In the genomic region with DNA sequence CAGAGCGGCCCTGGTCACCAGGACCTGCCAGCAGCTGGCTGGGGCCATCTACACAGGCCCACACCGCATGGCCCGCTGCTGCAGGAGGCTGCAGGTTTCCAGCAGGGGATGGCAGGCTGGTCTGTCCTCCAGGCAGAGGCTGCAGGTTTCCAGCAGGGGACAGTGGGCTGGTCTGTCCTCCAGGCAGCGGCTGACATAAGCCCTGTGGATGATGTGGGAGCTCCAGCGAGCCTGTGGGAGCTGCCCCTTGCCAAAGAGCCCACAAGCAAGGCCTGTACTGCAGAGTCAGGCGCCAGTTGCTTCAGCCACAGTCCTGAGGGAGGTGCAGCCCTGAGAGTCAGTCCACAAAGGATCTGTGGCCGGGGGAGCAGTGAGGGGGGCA, we compare ENCODE assay signal across 16 cellular contexts. TPM values are rescaled to one million over a fixed set of nuclear protein-coding genes. Genes with fewer than 3 reads are reported as not detected.
A peak's percentile ranks its signal among the peaks of the same experiment; 100 is the strongest.
DNase-seq lines count a peak whose midpoint lies in the region; ATAC-seq and TF ChIP-seq lines count a peak whose summit lies in the region.
"Had no signal": no experiment of that assay in that cellular context is flagged by ENCODE, and none has a peak within 500 bp of the region (broad histone marks: within the 10 kb centered on the region; RNA-seq: fewer than 3 reads in every experiment).

No MANE protein-coding gene starts in this region.

- H3K79me1 ChIP-seq in mesenchymal stem cell (replicated peaks; ENCODE audit: low read length, poor library complexity, severe bottlenecking), result no peaks in the 10 kb centered on the region

- no peak overlapping the region for H3K4ac ChIP-seq in mesenchymal stem cell (ENCODE audit: low read depth in 1 of 2, low read length in 2 of 2)

- H4K8ac ChIP-seq in mesenchymal stem cell (ENCODE audit: low read length), result no peak overlapping the region

- H3K36me3 ChIP-seq in mesenchymal stem cell (ENCODE audit: control insufficient read depth in 1 of 2, insufficient read depth in 2 of 2, low read depth in 1 of 2, low read length in 2 of 2), result peaks cover 0 to 2% of the 10 kb centered on the region in 2 experiments
- H3K36me3 ChIP-seq: Peyer's patch had no signal

- H3K27ac ChIP-seq in 22Rv1 (peak overlapping the region; percentile 65), mesenchymal stem cell (ENCODE audit: low read length, poor library complexity, severe bottlenecking) (no peak overlapping the region)
- H3K27ac ChIP-seq: body of pancreas, C4-2B, epithelial cell of prostate had no signal

- no peak overlapping the region for H2BK15ac ChIP-seq in mesenchymal stem cell (ENCODE audit: low read depth, poor library complexity, severe bottlenecking)

- H3K18ac ChIP-seq in mesenchymal stem cell (ENCODE audit: low read depth in 1 of 2, low read length in 2 of 2), result no peak overlapping the region

- no peak overlapping the region for H2BK120ac ChIP-seq in mesenchymal stem cell (ENCODE audit: low read depth, low read length)

- no peak overlapping the region for H3K9ac ChIP-seq in mesenchymal stem cell (ENCODE audit: low read length)

- TF ChIP-seq CTCF in 22Rv1 (IDR thresholded peaks at IDR 0.05), result no peak
- TF ChIP-seq CTCF in foreskin fibroblast (IDR thresholded peaks at IDR 0.05; ENCODE audit: low read depth, low read length), result no peak

- H2AK5ac ChIP-seq in mesenchymal stem cell (ENCODE audit: low read length, severe bottlenecking), result no peak overlapping the region

- ATAC-seq in GM19023 (IDR thresholded peaks at IDR 0.05; ENCODE audit: unreplicated experiment), result no peak
- ATAC-seq: activated T-cell treated with anti-CD3 and anti-CD28 coated beads, Interleukin-2, amount 50 U/mL, for 4 hours; body of pancreas had no signal

- H3K4me3 ChIP-seq in mesenchymal stem cell (ENCODE audit: insufficient read depth in 1 of 2, low read depth in 1 of 2, low read length in 2 of 2) (no peak overlapping the region), foreskin fibroblast (ENCODE audit: low read depth in 1 of 2, low read length in 2 of 2) (no peak overlapping the region)
- H3K4me3 ChIP-seq: body of pancreas, Peyer's patch had no signal

- H3K4me1 ChIP-seq in mesenchymal stem cell (ENCODE audit: control insufficient read depth, insufficient read depth, low read depth, low read length), result peaks cover 51% of the 10 kb centered on the region

- H2BK12ac ChIP-seq in mesenchymal stem cell (ENCODE audit: low read length in 2 of 2), result no peak overlapping the region

- no peaks in the 10 kb centered on the region for H3K9me3 ChIP-seq in mesenchymal stem cell (ENCODE audit: control insufficient read depth, low read length)
- H3K9me3 ChIP-seq: body of pancreas, Peyer's patch had no signal

- WGBS in mesenchymal stem cell, result 82% methylated on average over 7 of the region's 7 CpGs

- in situ Hi-C loops in G401 (cut with HindIII; ENCODE audit: low sequenced_read_pairs), result loop anchor here (25.0 kb wide), 1 partner anchor 238 kb away; no protein-coding TSS in a partner anchor

- no peak overlapping the region for H3K4me2 ChIP-seq in mesenchymal stem cell (ENCODE audit: low read length, poor library complexity, severe bottlenecking)

- no peak overlapping the region for H3K23ac ChIP-seq in mesenchymal stem cell (ENCODE audit: low read length in 2 of 2)

- H2BK5ac ChIP-seq in mesenchymal stem cell (ENCODE audit: low read depth, low read length, poor library complexity, severe bottlenecking), result no peak overlapping the region

- peak; percentile 55 for DNase-seq in G401 (ENCODE audit: low spot score)
- peak; percentile 20 for DNase-seq in astrocyte of the hippocampus (ENCODE audit: low read depth, low spot score)
- peak; percentile 56 for DNase-seq in mesenchymal stem cell
- DNase-seq in NCI-H345 treated with DMSO at 0.1 percent for 48 hours (lab: John Stamatoyannopoulos, UW; ENCODE audit: unreplicated experiment), result no peak
- DNase-seq in foreskin fibroblast, result no peak
- DNase-seq in cortex of kidney (lab: John Stamatoyannopoulos, UW), result no peak
- DNase-seq: activated T-cell treated with anti-CD3 and anti-CD28 coated beads, Interleukin-2, amount 50 U/mL, for 4 hours; NCI-H2029; stimulated activated CD4-positive, alpha-beta T cell treated with anti-CD3 and anti-CD28 coated beads, Interleukin-15, amount 100 ng/mL, for 24 hours; stimulated activated CD8-positive, alpha-beta memory T cell treated with anti-CD3 and anti-CD28 coated beads, Interleukin-4, amount 100 ng/mL, for 48 hours had no signal

- H3K14ac ChIP-seq in mesenchymal stem cell (ENCODE audit: low read length in 2 of 2), result no peak overlapping the region

- peak overlapping the region; percentile 62 for H4K91ac ChIP-seq in mesenchymal stem cell (ENCODE audit: low read length)

- no peak overlapping the region for H2AFZ ChIP-seq in mesenchymal stem cell (ENCODE audit: low read depth, low read length)

- peaks cover 8 to 52% of the 10 kb centered on the region in 2 experiments for H3K27me3 ChIP-seq in mesenchymal stem cell (ENCODE audit: control insufficient read depth in 1 of 2, insufficient read depth in 1 of 2, low read length in 2 of 2)
- H3K27me3 ChIP-seq: body of pancreas, Peyer's patch had no signal

RNA-seq across cellular contexts. Expression of a gene that starts 18.5 kb away (rescaled TPM):
- 0.62 and 1.2 TPM in 2 replicates for total RNA-seq in G401 (2014; rRNA removed; shearing (Covaris generic))
- 1.9 TPM for polyA plus RNA-seq in mesenchymal stem cell (2013, experiment 1 of 2)
- polyA plus RNA-seq in mesenchymal stem cell (2013, experiment 2 of 2), result 1.9 TPM

Comparison
In these comparisons a context has a peak if more than half of its experiments do, and no peak if none do; other contexts are left out.
1. DNase-seq: peak in G401 (single experiment), astrocyte of the hippocampus (single experiment) and mesenchymal stem cell (single experiment); none in NCI-H345 treated with DMSO at 0.1 percent for 48 hours (single experiment), foreskin fibroblast (0 of 2) and cortex of kidney (single experiment).